Comparison of ENCODE assay signal across 18 cellular contexts in genomic region chr18:58769321-58769720, GRCh38.
DNase-seq lines count a peak whose midpoint lies in the region; ATAC-seq, FAIRE-seq and TF ChIP-seq lines count a peak whose summit lies in the region.
"Had no signal": no experiment of that assay in that cellular context is flagged by ENCODE, and none has a peak within 500 bp of the region (broad histone marks: within the 10 kb centered on the region; RNA-seq: fewer than 3 reads in every experiment).

No MANE protein-coding gene starts in this region.

- H3K27me3 ChIP-seq in RWPE2 (ENCODE audit: insufficient read depth, poor library complexity, severe bottlenecking) (no peaks in the 10 kb centered on the region), keratinocyte (ENCODE audit: control insufficient read depth, extremely low read depth, insufficient read depth, low read length) (peaks cover 7% of the 10 kb centered on the region), thyroid gland (no peaks in the 10 kb centered on the region)

- no peaks in the 10 kb centered on the region for H3K36me3 Mint-ChIP-seq in chondrocyte (ENCODE audit: low read depth)
- H3K36me3 Mint-ChIP-seq: CD4-positive, CD25-positive, alpha-beta regulatory T cell had no signal

- peaks cover 9% of the 10 kb centered on the region for H3K4me1 Mint-ChIP-seq in chondrocyte (ENCODE audit: low read depth)

- H3K4me2 ChIP-seq in keratinocyte (ENCODE audit: control insufficient read depth, extremely low read depth, insufficient read depth, low read depth, low read length): peak overlapping the region; percentile 81

- H2AFZ ChIP-seq in keratinocyte (ENCODE audit: control insufficient read depth, low read length): peak overlapping the region; percentile 38

- TF ChIP-seq POLR2A in thyroid gland (IDR thresholded peaks at IDR 0.05): no peak

- dilution Hi-C loops in keratinocyte (cut with MboI; ENCODE audit: extremely low pct_ligation_motif_present, low sequenced_read_pairs): no loop called here

- H3K9ac ChIP-seq in keratinocyte (ENCODE audit: control insufficient read depth, extremely low read depth, insufficient read depth, low read length): no peak overlapping the region
- H3K9ac ChIP-seq: GM23248 had no signal

- TF ChIP-seq CTCF in RWPE2 (IDR thresholded peaks at IDR 0.05; ENCODE audit: poor library complexity, severe bottlenecking) (no peak), chondrocyte (IDR thresholded peaks at IDR 0.05) (no peak), keratinocyte (optimal IDR thresholded peaks at IDR 0.05 in 1 of 3, IDR thresholded peaks at IDR 0.05 in 1 of 3, conservative IDR thresholded peaks at IDR 0.05 in 1 of 3; ENCODE audit: extremely low read depth in 1 of 3, insufficient read depth in 2 of 3, low read length in 3 of 3) (no peak), thyroid gland (IDR thresholded peaks at IDR 0.05) (no peak)

- no peaks in the 10 kb centered on the region for H3K79me2 ChIP-seq in keratinocyte (ENCODE audit: control insufficient read depth, insufficient read depth, low read length)

- no peak overlapping the region for H3K27ac Mint-ChIP-seq in chondrocyte (ENCODE audit: unreplicated experiment)
- H3K27ac Mint-ChIP-seq: CD4-positive, CD25-positive, alpha-beta regulatory T cell had no signal

- H3K27ac ChIP-seq in RWPE2 (ENCODE audit: poor library complexity, severe bottlenecking) (peak overlapping the region; percentile 40), keratinocyte (ENCODE audit: control insufficient read depth, insufficient read depth, low read length) (peak overlapping the region; percentile 44), thyroid gland (peak overlapping the region; percentile 65 to 87 (median 74))
- H3K27ac ChIP-seq: GM23248, PC-9 had no signal

- ATAC-seq in RWPE2 (ENCODE audit: low read depth): no peak
- ATAC-seq in GM21737 (IDR thresholded peaks at IDR 0.05; ENCODE audit: unreplicated experiment): no peak

- no peaks in the 10 kb centered on the region for H3K9me3 ChIP-seq in RWPE2 (ENCODE audit: severe bottlenecking)
- no peaks in the 10 kb centered on the region for H3K9me3 ChIP-seq in keratinocyte (ENCODE audit: control insufficient read depth, low read depth, low read length)
- H3K9me3 ChIP-seq in thyroid gland: no peaks in the 10 kb centered on the region

- H3K9me1 ChIP-seq in keratinocyte (ENCODE audit: control insufficient read depth, extremely low read depth, insufficient read depth, low read length): no peaks in the 10 kb centered on the region

- H3K4me3 ChIP-seq in RWPE2 (ENCODE audit: severe bottlenecking) (no peak overlapping the region), keratinocyte (ENCODE audit: control insufficient read depth in 2 of 3, extremely low read depth in 1 of 3, insufficient read depth in 2 of 3, low read depth in 1 of 3, low read length in 3 of 3) (peak overlapping the region in 1 of 3 experiments; percentile 31), thyroid gland (replicated peaks in 1 of 3) (no peak overlapping the region)

- no peak overlapping the region for H3K4me3 Mint-ChIP-seq in chondrocyte (ENCODE audit: unreplicated experiment)

- H3K36me3 ChIP-seq in RWPE2 (ENCODE audit: low read depth) (no peaks in the 10 kb centered on the region), keratinocyte (ENCODE audit: control insufficient read depth in 2 of 2, extremely low read depth in 1 of 2, insufficient read depth in 2 of 2, low read length in 2 of 2) (no peaks in the 10 kb centered on the region), thyroid gland (no peaks in the 10 kb centered on the region)

- WGBS in thyroid gland, 2 donors: 87 to 90% methylated on average over 8 of the region's 8 CpGs

- H3K4me1 ChIP-seq in RWPE2 (ENCODE audit: insufficient read depth, poor library complexity, severe bottlenecking) (peaks cover 8% of the 10 kb centered on the region), keratinocyte (ENCODE audit: control insufficient read depth, extremely low read depth, insufficient read depth, low read length) (peaks cover 20% of the 10 kb centered on the region), thyroid gland (peaks cover 7 to 26% of the 10 kb centered on the region in 2 donors)

- no peak for DNase-seq in RWPE2 (ENCODE audit: low spot score)
- peak; percentile 39 for DNase-seq in chondrocyte (ENCODE audit: low spot score)
- DNase-seq in keratinocyte (ENCODE audit: low read depth, low spot score): no peak
- no peak for DNase-seq in thyroid gland
- no peak for DNase-seq in NCI-H2029 (lab: John Stamatoyannopoulos, UW)
- no peak for DNase-seq in GOT3 (lab: John Stamatoyannopoulos, UW)
- DNase-seq: CD4-positive, CD25-positive, alpha-beta regulatory T cell; GM23248; HCEC 1CT; KBM-7; MM.1S; NCI-H1048; NCI-H187; NCI-H2107; NCI-H2227 treated with DMSO at 0.1 percent for 48 hours; NCI-H748 treated with DMSO at 0.1 percent for 48 hours; PC-9 had no signal

- intact Hi-C loops in thyroid gland (cut with DNase I): no loop called here

- H3K27me3 Mint-ChIP-seq in chondrocyte (ENCODE audit: low read depth): peaks cover 19% of the 10 kb centered on the region

- H4K20me1 ChIP-seq in keratinocyte (ENCODE audit: control insufficient read depth, extremely low read depth, insufficient read depth, low read length): no peaks in the 10 kb centered on the region

- H3K9me3 Mint-ChIP-seq in chondrocyte (ENCODE audit: low read depth): no peaks in the 10 kb centered on the region
- H3K9me3 Mint-ChIP-seq: CD4-positive, CD25-positive, alpha-beta regulatory T cell had no signal

- peak; percentile 66 for FAIRE-seq in keratinocyte (lab: Jason Lieb, UNC)
